ENCODE assay signal across 8 cellular contexts in genomic region chr12:95790025-95790911, GRCh38. TPM values are rescaled to one million over a fixed set of nuclear protein-coding genes. Genes with fewer than 3 reads are reported as not detected.
DNase-seq lines count a peak whose midpoint lies in the region; ATAC-seq and TF ChIP-seq lines count a peak whose summit lies in the region.

NTN4 (minus strand) TSS chr12:95790764; CDS start chr12:95790309, 455 bp downstream.

- H3K36me3 Mint-ChIP-seq in Calu3 (ENCODE audit: insufficient read depth, unreplicated experiment) (peaks cover 49% of the 10 kb centered on the region), H9 (ENCODE audit: insufficient read depth in 1 of 3, low read depth in 3 of 3) (no peaks in the 10 kb centered on the region)

- DNase-seq in Calu3 (peak; percentile 65), H9 (peak; percentile 56), RWPE1 (ENCODE audit: low spot score) (peak; percentile 28), mammary epithelial cell (peak; percentile 54), islet precursor cell (peak; percentile 82), OCI-LY7 (ENCODE audit: low spot score) (no peak)
- DNase-seq in stimulated activated CD4-positive, alpha-beta T cell treated with anti-CD3 and anti-CD28 coated beads, Interleukin-4, amount 100 ng/mL, for 1 hour: peak; percentile 15

- no TSS peak for BruUV-seq in Calu3 (replicated peaks; lab: Mats Ljungman, UMichigan)
- BruUV-seq in mammary epithelial cell (replicated peaks; lab: Mats Ljungman, UMichigan): TSS peak; percentile 18
- no TSS peak for BruUV-seq in OCI-LY7 (replicated peaks; lab: Mats Ljungman, UMichigan)

- no peaks in the 10 kb centered on the region for H3K9me2 ChIP-seq in OCI-LY7 (ENCODE audit: insufficient read depth, low read length)

- no peak within 1 kb of the TSS for H3K56ac ChIP-seq in H9 (ENCODE audit: insufficient read length, low read depth, low read length)

- H3K27me3 ChIP-seq in H9 (ENCODE audit: insufficient read depth, low read length): peaks cover 26% of the 10 kb centered on the region; the same call in 1 of the 2 replicates
- no peaks in the 10 kb centered on the region for H3K27me3 ChIP-seq in mammary epithelial cell (ENCODE audit: insufficient read depth, low read length)

- H3K36me3 ChIP-seq in mammary epithelial cell (ENCODE audit: insufficient read depth, low read length) (no peaks in the 10 kb centered on the region), OCI-LY7 (ENCODE audit: insufficient read depth, low read length) (no peaks in the 10 kb centered on the region)

- H3K9me3 ChIP-seq in H9 (ENCODE audit: control insufficient read depth, low read depth, low read length) (no peaks in the 10 kb centered on the region), mammary epithelial cell (replicated peaks; ENCODE audit: insufficient read depth, low read length) (no peaks in the 10 kb centered on the region), OCI-LY7 (ENCODE audit: low read length) (no peaks in the 10 kb centered on the region)

- H4K8ac ChIP-seq in H9 (replicated peaks; ENCODE audit: insufficient read length, low read depth, low read length): no peak within 1 kb of the TSS

- H3K9me3 Mint-ChIP-seq in Calu3 (ENCODE audit: low read depth, unreplicated experiment): no peaks in the 10 kb centered on the region
- H3K9me3 Mint-ChIP-seq in H9: no peaks in the 10 kb centered on the region

- H4K91ac ChIP-seq in H9 (ENCODE audit: insufficient read length, low read depth, low read length): no peak within 1 kb of the TSS

- no peak within 1 kb of the TSS for H2BK20ac ChIP-seq in H9 (ENCODE audit: low read depth, low read length, poor library complexity, severe bottlenecking)

- H3K14ac ChIP-seq in H9 (ENCODE audit: insufficient read depth, low read length): 0 out of 2 replicates have a peak within 1 kb of the TSS, but pooled peaks have one; percentile 78

- H3K4ac ChIP-seq in H9 (ENCODE audit: low read depth, low read length): no peak within 1 kb of the TSS

- H3K27ac ChIP-seq in H9 (ENCODE audit: insufficient read length, low read depth, low read length): no peak within 1 kb of the TSS
- peak within 1 kb of the TSS; percentile 87 for H3K27ac ChIP-seq in RWPE1
- H3K27ac ChIP-seq in mammary epithelial cell (ENCODE audit: insufficient read depth, low read depth, low read length): peak within 1 kb of the TSS; percentile 58
- no peak within 1 kb of the TSS for H3K27ac ChIP-seq in OCI-LY7 (ENCODE audit: low read depth, low read length, poor library complexity, severe bottlenecking)

- H2BK5ac ChIP-seq in H9 (ENCODE audit: insufficient read length, low read length): no peak within 1 kb of the TSS

- peak within 1 kb of the TSS; percentile 75 for H3K4me2 ChIP-seq in H9 (ENCODE audit: insufficient read depth, insufficient read length, low read length)
- H3K4me2 ChIP-seq in mammary epithelial cell (ENCODE audit: insufficient read depth, low read depth, low read length): peak within 1 kb of the TSS; percentile 99
- H3K4me2 ChIP-seq in OCI-LY7 (ENCODE audit: low read length): no peak within 1 kb of the TSS

- H3K9ac ChIP-seq in H9 (ENCODE audit: extremely low read depth, insufficient read length, low read length): no peak within 1 kb of the TSS
- peak within 1 kb of the TSS; percentile 59 for H3K9ac ChIP-seq in mammary epithelial cell (ENCODE audit: insufficient read depth, low read length)

- WGBS in H9 (ENCODE audit: extremely low coverage, insufficient read length, low lambda C conversion rate): no CpG with 5 or more reads among the region's 95 CpGs
- 7% methylated on average over 7 of the region's 95 CpGs for WGBS in mammary epithelial cell (ENCODE audit: low coverage, missing lambda C conversion rate)

- POLR2A ChIA-PET in RWPE1 (lab: Yijun Ruan, JAX; ENCODE audit: low non-redundant PET): no interaction called here
- POLR2A ChIA-PET in OCI-LY7 (lab: Charles Lee): no interaction called here

- no peak within 1 kb of the TSS for H2AK5ac ChIP-seq in H9 (ENCODE audit: insufficient read length, low read length)

- no peaks in the 10 kb centered on the region for H3K27me3 Mint-ChIP-seq in Calu3 (ENCODE audit: unreplicated experiment)
- H3K27me3 Mint-ChIP-seq in H9 (ENCODE audit: low read depth): peaks cover 80% of the 10 kb centered on the region

- H3K79me1 ChIP-seq in H9 (ENCODE audit: insufficient read depth, low read depth, low read length, poor library complexity, severe bottlenecking): no peaks in the 10 kb centered on the region

- ATAC-seq in HG02840 (IDR thresholded peaks at IDR 0.05; ENCODE audit: low FRiP score, unreplicated experiment): no peak

- no peak within 1 kb of the TSS for H3T11ph ChIP-seq in H9 (ENCODE audit: low read length)

- H3K4me1 Mint-ChIP-seq in Calu3 (ENCODE audit: low read depth, unreplicated experiment) (peaks cover 67% of the 10 kb centered on the region), H9 (peaks cover 13 to 15% of the 10 kb centered on the region in 2 experiments)

- H4K5ac ChIP-seq in H9 (ENCODE audit: insufficient read length, low read depth, low read length): no peak within 1 kb of the TSS

- H3K18ac ChIP-seq in H9 (ENCODE audit: insufficient read length, low read depth, low read length): no peak within 1 kb of the TSS

- no peak within 1 kb of the TSS for H2AFZ ChIP-seq in H9 (ENCODE audit: low read length)
- peak within 1 kb of the TSS; percentile 89 for H2AFZ ChIP-seq in mammary epithelial cell (ENCODE audit: low read depth, low read length)
- H2AFZ ChIP-seq in OCI-LY7 (ENCODE audit: low read length): no peak within 1 kb of the TSS

- no peak for TF ChIP-seq CTCF in Calu3 (IDR thresholded peaks at IDR 0.05; ENCODE audit: unreplicated experiment)
- no peak for TF ChIP-seq CTCF in H9 (conservative IDR thresholded peaks at IDR 0.05)
- no peak for TF ChIP-seq CTCF in RWPE1 (conservative IDR thresholded peaks at IDR 0.05; ENCODE audit: low read depth)
- no peak for TF ChIP-seq CTCF in mammary epithelial cell (conservative IDR thresholded peaks at IDR 0.05 in 1 of 2, IDR thresholded peaks at IDR 0.05 in 1 of 2; ENCODE audit: extremely low read depth in 1 of 2, insufficient read depth in 1 of 2, low read depth in 1 of 2, low read length in 2 of 2)
- TF ChIP-seq CTCF in OCI-LY7 (conservative IDR thresholded peaks at IDR 0.05; ENCODE audit: low read length): no peak

- H3K4me1 ChIP-seq in H9 (ENCODE audit: insufficient read depth, low read length) (no peaks in the 10 kb centered on the region), mammary epithelial cell (ENCODE audit: insufficient read depth, low read length) (peaks cover 29% of the 10 kb centered on the region), OCI-LY7 (ENCODE audit: insufficient read depth, low read length, poor library complexity, severe bottlenecking) (no peaks in the 10 kb centered on the region)

- CTCF ChIA-PET in Calu3 (lab: Charles Lee): interaction anchor here (1.5 to 1.8 kb wide), 2 partner anchors 15 to 208 kb away, joined by 3 to 5 read pairs; no protein-coding TSS in a partner anchor
- CTCF ChIA-PET in RWPE1 (lab: Yijun Ruan, JAX): no interaction called here
- CTCF ChIA-PET in mammary epithelial cell (lab: Charles Lee; ENCODE audit: low non-redundant PET): interaction anchor here (0.6 kb wide), 1 partner anchor 202 kb away, joined by 5 read pairs; no protein-coding TSS in a partner anchor
- CTCF ChIA-PET in OCI-LY7 (lab: Charles Lee; ENCODE audit: unreplicated experiment): no interaction called here

- H3K4me3 ChIP-seq in mammary epithelial cell (replicated peaks in 1 of 3; ENCODE audit: insufficient read depth in 1 of 3, low read depth in 2 of 3, low read length in 3 of 3) (peak within 1 kb of the TSS; percentile 73 to 79 (median 78)), OCI-LY7 (ENCODE audit: low read depth, low read length, poor library complexity, severe bottlenecking) (no peak within 1 kb of the TSS)

- peak within 1 kb of the TSS; percentile 97 for H3K4me3 Mint-ChIP-seq in Calu3 (ENCODE audit: low read depth, unreplicated experiment)
- H3K4me3 Mint-ChIP-seq in H9: peak within 1 kb of the TSS; percentile 75 to 91

- dilution Hi-C loops in mammary epithelial cell (cut with HindIII; ENCODE audit: low sequenced_read_pairs): no loop called here

- H3K23ac ChIP-seq in H9 (ENCODE audit: insufficient read length, low read depth, low read length): no peak within 1 kb of the TSS

- no peak within 1 kb of the TSS for H2BK15ac ChIP-seq in H9 (ENCODE audit: low read depth, low read length)

- H3K27ac Mint-ChIP-seq in Calu3 (ENCODE audit: unreplicated experiment): peak within 1 kb of the TSS; percentile 93
- no peak within 1 kb of the TSS for H3K27ac Mint-ChIP-seq in H9

- intact Hi-C loops in Calu3 (cut with micrococcal nuclease; ENCODE audit: unreplicated experiment): no loop called here
- intact Hi-C loops in mammary epithelial cell (cut with micrococcal nuclease): loop anchor here (1.0 kb wide), 1 partner anchor 16 kb away; no protein-coding TSS in a partner anchor
- intact Hi-C loops in OCI-LY7 (cut with micrococcal nuclease; ENCODE audit: unreplicated experiment): no loop called here

- H3K79me2 ChIP-seq in H9 (ENCODE audit: insufficient read depth, low read length) (no peaks in the 10 kb centered on the region), mammary epithelial cell (ENCODE audit: insufficient read depth, low read length) (no peaks in the 10 kb centered on the region), OCI-LY7 (ENCODE audit: insufficient read depth, low read depth, low read length) (no peaks in the 10 kb centered on the region)

- peaks cover 2% of the 10 kb centered on the region for H4K20me1 ChIP-seq in H9 (ENCODE audit: control insufficient read depth, insufficient read depth, insufficient read length)
- no peaks in the 10 kb centered on the region for H4K20me1 ChIP-seq in mammary epithelial cell (ENCODE audit: insufficient read depth, low read length)
- H4K20me1 ChIP-seq in OCI-LY7 (ENCODE audit: insufficient read depth, low read length): no peaks in the 10 kb centered on the region

- in situ Hi-C loops in mammary epithelial cell (cut with MboI; ENCODE audit: low sequenced_read_pairs in 2 of 2): no loop called here

- H3K23me2 ChIP-seq in H9 (ENCODE audit: insufficient read length, low read depth, low read length, poor library complexity, severe bottlenecking): peaks cover 18% of the 10 kb centered on the region

- no peak within 1 kb of the TSS for H2BK12ac ChIP-seq in H9 (ENCODE audit: insufficient read length, low read depth, low read length)

- no peak within 1 kb of the TSS for H2BK120ac ChIP-seq in H9 (ENCODE audit: low read depth, low read length, poor library complexity, severe bottlenecking)

RNA-seq across cellular contexts. Expression of gene NTN4, which starts in this region (rescaled TPM):
- total RNA-seq in Calu3 (2022) (68.4 and 76.5 TPM in 2 replicates), H9 (2021) (0.13 and 0.17 TPM in 2 replicates), mammary epithelial cell (10 to 100 TPM; 38.6 to 47.2 TPM), OCI-LY7 (2022) (not detected in 2 replicates)
- polyA plus RNA-seq in mammary epithelial cell: 9.0 TPM
- 8.8 TPM for polyA minus RNA-seq in mammary epithelial cell
- total RNA-seq in OCI-LY7 (2014; rRNA removed; shearing (Covaris generic)): not detected in 2 replicates

Comparison
In these comparisons a context has a peak if more than half of its experiments do, and no peak if none do; other contexts are left out.
1. RNA of gene NTN4 (total RNA-seq): 68.4 to 76.5 TPM in Calu3 and 38.6 to 47.2 TPM in mammary epithelial cell; 0.13 to 0.17 TPM in H9 and not detected in OCI-LY7; every median in the first group is over 10 times any median in the second.
2. Peak in DNase-seq and H3K4me2 ChIP-seq in H9; RNA of the gene not detected or under 1 TPM.
3. H3K27ac ChIP-seq: peak in RWPE1 (single experiment) and mammary epithelial cell (single experiment); none in H9 (single experiment) and OCI-LY7 (single experiment).
4. CTCF ChIA-PET loops: an anchor here in Calu3 (1.5 to 1.8 kb wide) and mammary epithelial cell (0.6 kb wide); none called in RWPE1 and OCI-LY7.